ENCODE assay signal across 9 cellular contexts in the genomic region with DNA sequence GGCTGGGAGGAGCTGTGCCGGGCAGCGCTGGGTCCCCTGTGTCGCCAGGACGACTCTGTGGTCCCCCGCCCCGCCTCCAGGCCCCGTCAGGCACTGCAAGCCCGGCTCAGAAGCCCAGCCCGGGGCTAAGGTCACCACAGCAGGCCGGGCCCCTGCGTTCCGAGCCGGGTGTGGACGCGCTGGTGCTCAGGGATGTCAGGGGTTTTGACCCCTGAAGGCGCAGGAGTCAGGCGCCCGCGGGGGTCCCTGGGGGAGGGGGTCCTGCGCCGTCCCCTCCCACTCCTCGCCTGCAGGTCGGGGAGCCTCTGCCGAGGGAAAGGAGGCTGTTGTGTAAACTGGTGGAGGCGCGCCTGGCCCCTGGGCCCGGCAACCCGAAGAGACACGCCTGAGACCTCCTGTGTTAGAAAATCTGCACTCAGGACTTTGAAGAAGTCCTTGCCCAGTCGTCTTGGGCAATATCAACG. TPM values are rescaled to one million over a fixed set of nuclear protein-coding genes. Genes with fewer than 3 reads are reported as not detected.
DNase-seq lines count a peak whose midpoint lies in the region; ATAC-seq and TF ChIP-seq lines count a peak whose summit lies in the region.
"Had no signal": no experiment of that assay in that cellular context is flagged by ENCODE, and none has a peak within 500 bp of the region (broad histone marks: within the 10 kb centered on the region; RNA-seq: fewer than 3 reads in every experiment).

No MANE protein-coding gene starts in this region.

- H3K4me1 ChIP-seq in HUES6 (ENCODE audit: control insufficient read depth, insufficient read depth, low read length) (peaks cover 16% of the 10 kb centered on the region), smooth muscle cell (ENCODE audit: low read depth) (peaks cover 17% of the 10 kb centered on the region), A673 (ENCODE audit: insufficient read depth, low read length, poor library complexity, severe bottlenecking) (no peaks in the 10 kb centered on the region)

- no peak for DNase-seq in activated naive CD8-positive, alpha-beta T cell treated with anti-CD3 and anti-CD28 coated beads, Interleukin-2, amount 10 ng/mL, durations not matched to agents 7 days and 5 days
- DNase-seq in iPS-NIHi7 (ENCODE audit: extremely low spot score) (peak; percentile 71), smooth muscle cell (lab: John Stamatoyannopoulos, UW; ENCODE audit: unreplicated experiment) (no peak), NCI-H82 (lab: John Stamatoyannopoulos, UW) (no peak), A673 (ENCODE audit: low spot score) (no peak), GM19238 (ENCODE audit: insufficient read length, low spot score) (no peak)
- DNase-seq: mammary epithelial cell; stimulated activated CD4-positive, alpha-beta T cell treated with anti-CD3 and anti-CD28 coated beads, Interleukin-2, amount 100 ng/mL, for 48 hours had no signal

- H3K36me3 ChIP-seq in HUES6 (ENCODE audit: control insufficient read depth, insufficient read depth, low read length) = no peaks in the 10 kb centered on the region
- no peaks in the 10 kb centered on the region for H3K36me3 ChIP-seq in smooth muscle cell (ENCODE audit: low read depth)
- no peaks in the 10 kb centered on the region for H3K36me3 ChIP-seq in A673 (ENCODE audit: insufficient read depth, low read length, poor library complexity, severe bottlenecking)

- no peaks in the 10 kb centered on the region for H3K79me2 ChIP-seq in smooth muscle cell (ENCODE audit: low read depth)

- POLR2A ChIA-PET in activated naive CD8-positive, alpha-beta T cell treated with anti-CD3 and anti-CD28 coated beads, Interleukin-2, amount 10 ng/mL, durations not matched to agents 7 days and 5 days (lab: Charles Lee) = no interaction called here
- POLR2A ChIA-PET in A673 (lab: Charles Lee; ENCODE audit: low non-redundant PET) = no interaction called here

- H4K20me1 ChIP-seq in smooth muscle cell (ENCODE audit: low read depth) = no peaks in the 10 kb centered on the region

- no peak for TF ChIP-seq CTCF in smooth muscle cell (IDR thresholded peaks at IDR 0.05; ENCODE audit: borderline replicate concordance, insufficient read depth, poor library complexity, severe bottlenecking)
- TF ChIP-seq CTCF in A673 (conservative IDR thresholded peaks at IDR 0.05; ENCODE audit: low read depth, low read length) = no peak

- peak overlapping the region; percentile 83 for H3K4me2 ChIP-seq in smooth muscle cell

- H3K27me3 Mint-ChIP-seq in activated naive CD8-positive, alpha-beta T cell treated with anti-CD3 and anti-CD28 coated beads, Interleukin-2, amount 10 ng/mL, durations not matched to agents 7 days and 5 days = peaks cover 74% of the 10 kb centered on the region

- H3K36me3 Mint-ChIP-seq in activated naive CD8-positive, alpha-beta T cell treated with anti-CD3 and anti-CD28 coated beads, Interleukin-2, amount 10 ng/mL, durations not matched to agents 7 days and 5 days = peaks cover 2% of the 10 kb centered on the region

- no peak overlapping the region for H3K27ac Mint-ChIP-seq in activated naive CD8-positive, alpha-beta T cell treated with anti-CD3 and anti-CD28 coated beads, Interleukin-2, amount 10 ng/mL, durations not matched to agents 7 days and 5 days

- no peaks in the 10 kb centered on the region for H3F3A ChIP-seq in smooth muscle cell (ENCODE audit: low read depth)

- peaks cover 2% of the 10 kb centered on the region for H3K9me3 Mint-ChIP-seq in activated naive CD8-positive, alpha-beta T cell treated with anti-CD3 and anti-CD28 coated beads, Interleukin-2, amount 10 ng/mL, durations not matched to agents 7 days and 5 days

- CTCF ChIA-PET in A673 (lab: Charles Lee) = no interaction called here

- peak; percentile 33 for ATAC-seq in activated naive CD8-positive, alpha-beta T cell treated with anti-CD3 and anti-CD28 coated beads, Interleukin-2, amount 10 ng/mL, durations not matched to agents 7 days and 5 days (ENCODE audit: low read depth)

- H3K4me1 Mint-ChIP-seq in activated naive CD8-positive, alpha-beta T cell treated with anti-CD3 and anti-CD28 coated beads, Interleukin-2, amount 10 ng/mL, durations not matched to agents 7 days and 5 days = peaks cover 14% of the 10 kb centered on the region

- peak overlapping the region; percentile 64 for H3K4me3 ChIP-seq in HUES6 (ENCODE audit: low read depth, low read length)
- H3K4me3 ChIP-seq in smooth muscle cell = peak overlapping the region; percentile 37
- H3K4me3 ChIP-seq in A673 (ENCODE audit: low read depth, low read length, poor library complexity, severe bottlenecking) = no peak overlapping the region

- peak overlapping the region; percentile 35 for H3K4me3 Mint-ChIP-seq in activated naive CD8-positive, alpha-beta T cell treated with anti-CD3 and anti-CD28 coated beads, Interleukin-2, amount 10 ng/mL, durations not matched to agents 7 days and 5 days

- H3K27me3 ChIP-seq in HUES6 (ENCODE audit: control insufficient read depth, insufficient read depth, low read length) (peaks cover 68% of the 10 kb centered on the region), smooth muscle cell (ENCODE audit: low read depth) (no peaks in the 10 kb centered on the region), A673 (replicated peaks; ENCODE audit: insufficient read depth, low read depth, low read length, poor library complexity) (no peaks in the 10 kb centered on the region)

- no TSS peak for BruUV-seq in A673 (replicated peaks; lab: Mats Ljungman, UMichigan)

- H3K27ac ChIP-seq in HUES6 (ENCODE audit: low read depth, low read length) = no peak overlapping the region
- H3K27ac ChIP-seq in smooth muscle cell (ENCODE audit: low read depth) = no peak overlapping the region
- no peak overlapping the region for H3K27ac ChIP-seq in A673 (ENCODE audit: low read depth, low read length, poor library complexity, severe bottlenecking)

- 7% methylated on average over 25 of the region's 31 CpGs for WGBS in smooth muscle cell (ENCODE audit: low lambda C conversion rate)

- no peaks in the 10 kb centered on the region for H3K9me3 ChIP-seq in HUES6 (ENCODE audit: control insufficient read depth, insufficient read depth, low read depth, low read length)
- H3K9me3 ChIP-seq in smooth muscle cell (replicated peaks; ENCODE audit: low read depth) = no peaks in the 10 kb centered on the region
- no peaks in the 10 kb centered on the region for H3K9me3 ChIP-seq in A673 (ENCODE audit: low read depth, low read length, poor library complexity, severe bottlenecking)

- peak overlapping the region; percentile 26 for H3K9ac ChIP-seq in HUES6 (ENCODE audit: low read length)
- H3K9ac ChIP-seq in smooth muscle cell (ENCODE audit: low read depth) = no peak overlapping the region

- intact Hi-C loops in A673 (cut with micrococcal nuclease; ENCODE audit: unreplicated experiment) = no loop called here

- peak overlapping the region; percentile 84 for H2AFZ ChIP-seq in smooth muscle cell (ENCODE audit: low read depth)

RNA-seq across cellular contexts. Expression of gene TMEM54, which starts 23.7 kb away (rescaled TPM):
- total RNA-seq in activated naive CD8-positive, alpha-beta T cell treated with anti-CD3 and anti-CD28 coated beads, Interleukin-2, amount 10 ng/mL, durations not matched to agents 7 days and 5 days = not detected
- total RNA-seq in smooth muscle cell (40.9 and 84.1 TPM in 2 replicates), A673 (2021) (3.2 and 4.8 TPM in 2 replicates)
- polyA plus RNA-seq in smooth muscle cell = 59.0 and 98.5 TPM in 2 replicates

RNA-seq across cellular contexts. Expression of gene HPCA, which starts 38.6 kb away (rescaled TPM):
- total RNA-seq in activated naive CD8-positive, alpha-beta T cell treated with anti-CD3 and anti-CD28 coated beads, Interleukin-2, amount 10 ng/mL, durations not matched to agents 7 days and 5 days = under 1 TPM in 1 of 2 experiments, not detected in 1; 0.40 TPM
- total RNA-seq in smooth muscle cell (not detected in 2 replicates), A673 (2021) (0.69 and 0.98 TPM in 2 replicates)
- polyA plus RNA-seq in smooth muscle cell = 0.24 TPM in 1 of 2 replicates, not detected in the other
- total RNA-seq: mammary epithelial cell had no signal
- polyA plus RNA-seq: mammary epithelial cell had no signal

RNA-seq across cellular contexts. Expression of gene RNF19B, which starts 39.7 kb away (rescaled TPM):
- 10 to 100 TPM; 21.6 to 22.4 TPM for total RNA-seq in activated naive CD8-positive, alpha-beta T cell treated with anti-CD3 and anti-CD28 coated beads, Interleukin-2, amount 10 ng/mL, durations not matched to agents 7 days and 5 days
- 11.2 and 13.5 TPM in 2 replicates for total RNA-seq in smooth muscle cell
- 12.3 and 13.8 TPM in 2 replicates for polyA plus RNA-seq in smooth muscle cell
- 14.3 and 14.5 TPM in 2 replicates for total RNA-seq in A673 (2021)

RNA-seq across cellular contexts. Expression of gene FNDC5, which starts 54.2 kb away (rescaled TPM):
- not detected for total RNA-seq in activated naive CD8-positive, alpha-beta T cell treated with anti-CD3 and anti-CD28 coated beads, Interleukin-2, amount 10 ng/mL, durations not matched to agents 7 days and 5 days
- total RNA-seq in smooth muscle cell (not detected in 2 replicates), A673 (2021) (1.2 and 1.3 TPM in 2 replicates)
- not detected in 2 replicates for polyA plus RNA-seq in smooth muscle cell
- total RNA-seq: mammary epithelial cell had no signal
- polyA plus RNA-seq: mammary epithelial cell had no signal
